ENCODE assay signal across 1 cellular context in the genomic region with DNA sequence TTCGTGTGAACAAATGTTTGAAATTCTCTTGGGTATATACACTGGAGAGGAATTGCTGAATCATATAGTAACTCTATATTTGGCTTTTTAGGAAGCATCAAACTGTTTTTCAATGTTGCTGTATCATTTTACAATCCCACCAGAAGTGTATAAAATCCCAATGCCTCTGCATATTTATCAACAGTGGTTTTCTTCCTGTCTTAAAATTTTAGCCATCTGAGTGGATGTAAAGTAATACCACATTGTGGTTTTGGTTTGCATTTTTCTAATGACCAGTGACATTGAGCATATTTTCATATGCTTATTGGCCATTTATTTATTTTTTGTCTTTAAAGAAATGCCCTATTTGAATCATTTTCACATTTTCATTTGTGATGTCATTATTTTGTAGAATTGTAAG.
TF ChIP-seq lines count a peak whose summit lies in the region.

No MANE protein-coding gene starts in this region.

TF ChIP-seq in HepG2, 621 proteins besides CTCF, POLR2A, EP300 and RAD21 (continued from another document):
- TF ChIP-seq ZNF589 (CRISPR knock-in tag; conservative IDR thresholded peaks at IDR 0.05), result no peak
- TF ChIP-seq ATF7 (IDR thresholded peaks at IDR 0.05), result peak; percentile 45; the same call in 1 of the 2 replicates
- no peak for TF ChIP-seq ATF7 (CRISPR knock-in tag; IDR thresholded peaks at IDR 0.05)
- TF ChIP-seq KLF12 (CRISPR knock-in tag; IDR thresholded peaks at IDR 0.05; ENCODE audit: borderline replicate concordance), result no peak
